9 cellular contexts compared by ENCODE assay signal in the genomic region with DNA sequence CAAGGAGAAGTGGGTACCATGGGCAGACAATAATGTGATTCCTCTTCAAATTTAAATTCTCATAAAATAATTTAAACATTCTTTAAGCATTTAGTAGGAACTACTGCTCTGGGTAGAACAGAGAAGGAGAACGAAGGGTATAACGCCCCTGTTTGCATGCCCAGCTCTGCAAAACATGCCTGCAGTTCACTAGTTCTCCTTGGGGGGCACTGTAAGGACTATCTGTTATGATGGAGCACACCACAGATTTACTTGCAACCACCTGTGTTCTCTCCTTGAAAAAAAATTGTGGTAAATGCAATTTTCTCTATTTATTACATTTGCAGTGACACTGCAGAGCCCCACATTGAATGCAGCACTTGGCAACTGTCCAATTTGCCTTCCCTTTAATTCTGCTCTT.
A peak's percentile ranks its signal among the peaks of the same experiment; 100 is the strongest.
DNase-seq lines count a peak whose midpoint lies in the region; ATAC-seq and TF ChIP-seq lines count a peak whose summit lies in the region.
"Had no signal": no experiment of that assay in that cellular context is flagged by ENCODE, and none has a peak within 500 bp of the region (broad histone marks: within the 10 kb centered on the region; RNA-seq: fewer than 3 reads in every experiment).

No MANE protein-coding gene starts in this region.

- no peak overlapping the region for H3K4me3 Mint-ChIP-seq in nephron progenitor cell

- H3K4me3 ChIP-seq in HCT116 (replicated peaks in 1 of 2; ENCODE audit: low read depth in 1 of 2, low read length in 2 of 2): no peak overlapping the region
- H3K4me3 ChIP-seq in PC-3 (ENCODE audit: low read length): no peak overlapping the region
- no peak overlapping the region for H3K4me3 ChIP-seq in gastrocnemius medialis
- H3K4me3 ChIP-seq: BLaER1 had no signal

- TF ChIP-seq POLR2A in HCT116 (IDR thresholded peaks at IDR 0.05; ENCODE audit: borderline replicate concordance, extremely low read depth, insufficient read depth, insufficient read length) (no peak), gastrocnemius medialis (IDR thresholded peaks at IDR 0.05) (no peak)

- TF ChIP-seq RAD21 in HCT116 (IDR thresholded peaks at IDR 0.05; ENCODE audit: low read depth): no peak

- H3K79me2 ChIP-seq in HCT116 (ENCODE audit: insufficient read depth, low read length) (no peaks in the 10 kb centered on the region), PC-3 (ENCODE audit: low read length) (no peaks in the 10 kb centered on the region)

- H3K9me2 ChIP-seq in HCT116 (ENCODE audit: insufficient read depth) (no peaks in the 10 kb centered on the region), PC-3 (replicated peaks; ENCODE audit: low read length) (no peaks in the 10 kb centered on the region)

- TF ChIP-seq CTCF in HCT116 (IDR thresholded peaks at IDR 0.05 in 2 of 3, conservative IDR thresholded peaks at IDR 0.05 in 1 of 3; ENCODE audit: borderline replicate concordance in 1 of 3, insufficient read depth in 1 of 3, low read depth in 2 of 3, low read length in 2 of 3): peak in 2 of 3 experiments; percentile 68 to 75; a peak in 4 of 6 replicates
- peak; percentile 71 for TF ChIP-seq CTCF in PC-3 (conservative IDR thresholded peaks at IDR 0.05; ENCODE audit: low read depth, low read length)
- peak; percentile 29 for TF ChIP-seq CTCF in nephron progenitor cell (IDR thresholded peaks at IDR 0.05)
- TF ChIP-seq CTCF in gastrocnemius medialis (IDR thresholded peaks at IDR 0.05 in 4 of 5, conservative IDR thresholded peaks at IDR 0.05 in 1 of 5): no peak

- H3K27me3 Mint-ChIP-seq in nephron progenitor cell (ENCODE audit: low read depth, poor library complexity): no peaks in the 10 kb centered on the region

- H3K9ac ChIP-seq in HCT116 (ENCODE audit: low read length) (no peak overlapping the region), PC-3 (ENCODE audit: low read length) (no peak overlapping the region)
- H3K9ac ChIP-seq: BLaER1 had no signal

- peak; percentile 87 for ATAC-seq in HCT116
- ATAC-seq in PC-3: no peak
- no peak for ATAC-seq in gastrocnemius medialis

- CTCF ChIA-PET in HCT116 (lab: Charles Lee) (no interaction called here), PC-3 (lab: Charles Lee) (interaction anchor here (0.6 kb wide), 2 partner anchors 52 to 97 kb away, joined by 3 to 4 read pairs; no protein-coding TSS in a partner anchor)

- intact Hi-C loops in HCT116 (cut with micrococcal nuclease) (no loop called here), PC-3 (cut with micrococcal nuclease) (no loop called here), gastrocnemius medialis (cut with DNase I; ENCODE audit: low total_unique reads) (no loop called here)

- H3K27me3 ChIP-seq in HCT116 (ENCODE audit: insufficient read depth, low read length) (no peaks in the 10 kb centered on the region), PC-3 (ENCODE audit: low read length) (no peaks in the 10 kb centered on the region), gastrocnemius medialis (no peaks in the 10 kb centered on the region)
- H3K27me3 ChIP-seq: BLaER1 had no signal

- no peaks in the 10 kb centered on the region for H3K36me3 Mint-ChIP-seq in nephron progenitor cell (ENCODE audit: low read depth)

- H3K4me1 ChIP-seq in HCT116 (ENCODE audit: control insufficient read depth in 1 of 2, insufficient read depth in 2 of 2, low read length in 2 of 2) (no peaks in the 10 kb centered on the region), PC-3 (ENCODE audit: insufficient read depth, low read length) (no peaks in the 10 kb centered on the region), gastrocnemius medialis (no peaks in the 10 kb centered on the region)
- H3K4me1 ChIP-seq: BLaER1 had no signal

- H3K9me3 Mint-ChIP-seq in nephron progenitor cell: no peaks in the 10 kb centered on the region

- BruUV-seq in HCT116 (replicated peaks; lab: Mats Ljungman, UMichigan) (no TSS peak), PC-3 (replicated peaks; lab: Mats Ljungman, UMichigan) (no TSS peak)

- no peak overlapping the region for H3K27ac Mint-ChIP-seq in nephron progenitor cell

- no peaks in the 10 kb centered on the region for H3K4me1 Mint-ChIP-seq in nephron progenitor cell

- DNase-seq in NCI-H2196 (lab: John Stamatoyannopoulos, UW; ENCODE audit: unreplicated experiment) (peak; percentile 17), NCI-H2196 treated with DMSO at 0.1 percent for 48 hours (lab: John Stamatoyannopoulos, UW; ENCODE audit: unreplicated experiment) (no peak), HCT116 (ENCODE audit: low read depth, low spot score) (peak; percentile 18), PC-3 (peak; percentile 65), nephron progenitor cell (peak; percentile 13), AG08395 (ENCODE audit: low spot score) (no peak), gastrocnemius medialis (no peak), midbrain (lab: John Stamatoyannopoulos, UW) (no peak)

- H3K36me3 ChIP-seq in HCT116 (ENCODE audit: control insufficient read depth in 1 of 2, insufficient read depth in 2 of 2, low read length in 2 of 2): no peaks in the 10 kb centered on the region
- no peaks in the 10 kb centered on the region for H3K36me3 ChIP-seq in PC-3 (ENCODE audit: low read depth, low read length)
- H3K36me3 ChIP-seq in gastrocnemius medialis: no peaks in the 10 kb centered on the region
- H3K36me3 ChIP-seq: BLaER1 had no signal

- no peak overlapping the region for H3K4me2 ChIP-seq in HCT116 (ENCODE audit: low read length)
- no peak overlapping the region for H3K4me2 ChIP-seq in PC-3 (ENCODE audit: low read length)
- H3K4me2 ChIP-seq: BLaER1 had no signal

- H2AFZ ChIP-seq in HCT116 (ENCODE audit: low read depth, low read length, poor library complexity, severe bottlenecking): no peak overlapping the region
- no peak overlapping the region for H2AFZ ChIP-seq in PC-3 (ENCODE audit: low read length)

- RAD21 ChIA-PET in HCT116 (lab: Charles Lee; ENCODE audit: low non-redundant PET in 1 of 2, low total read pairs in 2 of 2, uncharacterized antibody in 2 of 2, unreplicated experiment in 2 of 2): no interaction called here

- H3F3A ChIP-seq in PC-3 (ENCODE audit: low read length, unreplicated experiment): no peaks in the 10 kb centered on the region

- POLR2A ChIA-PET in HCT116 (lab: Charles Lee): no interaction called here
- POLR2A ChIA-PET in PC-3 (lab: Charles Lee; ENCODE audit: unreplicated experiment): no interaction called here

- H3K9me3 ChIP-seq in HCT116 (ENCODE audit: control insufficient read depth in 1 of 2, insufficient read depth in 1 of 2, low read depth in 1 of 2, low read length in 2 of 2) (no peaks in the 10 kb centered on the region), PC-3 (ENCODE audit: low read length) (no peaks in the 10 kb centered on the region), gastrocnemius medialis (no peaks in the 10 kb centered on the region)
- H3K9me3 ChIP-seq: BLaER1 had no signal

- in situ Hi-C loops in gastrocnemius medialis (cut with MboI; ENCODE audit: low sequenced_read_pairs in 4 of 4): no loop called here

- H4K20me1 ChIP-seq in HCT116 (ENCODE audit: insufficient read depth) (no peaks in the 10 kb centered on the region), PC-3 (ENCODE audit: low read length) (no peaks in the 10 kb centered on the region)
- H4K20me1 ChIP-seq: BLaER1 had no signal

- no peak overlapping the region for H3K27ac ChIP-seq in HCT116 (ENCODE audit: low read depth, low read length)
- H3K27ac ChIP-seq in PC-3 (ENCODE audit: low read length): no peak overlapping the region
- no peak overlapping the region for H3K27ac ChIP-seq in gastrocnemius medialis
- H3K27ac ChIP-seq: BLaER1 had no signal

TF ChIP-seq in HCT116, 20 proteins besides CTCF, POLR2A, EP300 and RAD21 (continues in another document):
- TF ChIP-seq CBX3 (IDR thresholded peaks at IDR 0.05; ENCODE audit: low read depth): no peak
- TF ChIP-seq CEBPB (IDR thresholded peaks at IDR 0.05; ENCODE audit: low read depth): no peak
- no peak for TF ChIP-seq ELF1 (IDR thresholded peaks at IDR 0.05; ENCODE audit: borderline replicate concordance, low read depth)
- no peak for TF ChIP-seq EGR1 (IDR thresholded peaks at IDR 0.05; ENCODE audit: low read depth)
- TF ChIP-seq EZH2phosphoT487 (IDR thresholded peaks at IDR 0.05; ENCODE audit: borderline replicate concordance): no peak
- no peak for TF ChIP-seq TCF7L2 (IDR thresholded peaks at IDR 0.05; ENCODE audit: borderline replicate concordance, extremely low read depth, insufficient read depth, insufficient read length)
- TF ChIP-seq SP1 (IDR thresholded peaks at IDR 0.05; ENCODE audit: low read depth): no peak
- TF ChIP-seq ATF3 (IDR thresholded peaks at IDR 0.05): no peak
- TF ChIP-seq ZBTB33 (IDR thresholded peaks at IDR 0.05; ENCODE audit: extremely low read depth, insufficient replicate concordance, low read length): no peak
- no peak for TF ChIP-seq SRF (IDR thresholded peaks at IDR 0.05; ENCODE audit: low read depth)
- no peak for TF ChIP-seq SIN3A (IDR thresholded peaks at IDR 0.05; ENCODE audit: low read depth)

Comparison
In these comparisons a context has a peak if more than half of its experiments do, and no peak if none do; other contexts are left out.
1. DNase-seq: peak in NCI-H2196 (single experiment), HCT116 (single experiment), PC-3 (single experiment) and nephron progenitor cell (single experiment); none in NCI-H2196 treated with DMSO at 0.1 percent for 48 hours (single experiment), AG08395 (single experiment), gastrocnemius medialis (0 of 2) and midbrain (single experiment).
2. CTCF ChIP-seq: peak in HCT116 (2 of 3), PC-3 (single experiment) and nephron progenitor cell (single experiment); none in gastrocnemius medialis (0 of 5).